In genomic region chr2:236309669-236310029, GRCh38 we compare ENCODE assay signal across 1 cellular context.
TF ChIP-seq lines count a peak whose summit lies in the region.

No MANE protein-coding gene starts in this region.

TF ChIP-seq in GM23338, 12 proteins besides CTCF, POLR2A, EP300 and RAD21 (continued from another document):
- TF ChIP-seq REST (IDR thresholded peaks at IDR 0.05; ENCODE audit: unreplicated experiment) (no peak), STAT1 (IDR thresholded peaks at IDR 0.05; ENCODE audit: unreplicated experiment) (no peak), NANOG (IDR thresholded peaks at IDR 0.05; ENCODE audit: borderline replicate concordance) (no peak), JUNB (IDR thresholded peaks at IDR 0.05; ENCODE audit: unreplicated experiment) (no peak), ETS1 (IDR thresholded peaks at IDR 0.05) (no peak), ZNF114 (CRISPR knock-in tag; IDR thresholded peaks at IDR 0.05) (no peak), ZNF331 (CRISPR knock-in tag; IDR thresholded peaks at IDR 0.05; ENCODE audit: low read depth) (no peak), EZH2phosphoT487 (IDR thresholded peaks at IDR 0.05; ENCODE audit: unreplicated experiment) (no peak)
